7 cellular contexts compared by ENCODE assay signal in genomic region chr6:111934621-111935020, GRCh38.
DNase-seq lines count a peak whose midpoint lies in the region; ATAC-seq, FAIRE-seq and TF ChIP-seq lines count a peak whose summit lies in the region.
"Not testable (repeated sequence)": the region's sequence is repeated elsewhere in the genome, so short reads cannot be mapped to it uniquely, and the experiment has no call there.

No MANE protein-coding gene starts in this region.

- H3K4me3 Mint-ChIP-seq in GM23338: not testable (repeated sequence)

- peak; percentile 36 for ATAC-seq in GM23338
- ATAC-seq in HepG2: not testable (repeated sequence)

- peaks cover 13% of the 10 kb centered on the region for H3K9me3 Mint-ChIP-seq in GM23338

- not testable (repeated sequence) for H3K9me2 ChIP-seq in GM23338 (ENCODE audit: insufficient read depth)

- TF ChIP-seq EP300 in HepG2 (IDR thresholded peaks at IDR 0.05; ENCODE audit: low read depth in 2 of 2, low read length in 2 of 2); HepG2 (CRISPR knock-in tag; IDR thresholded peaks at IDR 0.05; ENCODE audit: borderline replicate concordance): not testable (repeated sequence)

- H4K20me1 ChIP-seq in GM23338 (replicated peaks; ENCODE audit: insufficient read depth); HepG2 (ENCODE audit: insufficient read depth, low read length): not testable (repeated sequence)

- H3K27me3 ChIP-seq in GM23338 (ENCODE audit: insufficient read depth); HepG2 (ENCODE audit: control insufficient read depth in 1 of 2, insufficient read depth in 2 of 2, low read length in 2 of 2): not testable (repeated sequence)

- H3K27me3 Mint-ChIP-seq in GM23338 (ENCODE audit: insufficient read depth, low read depth, poor library complexity): not testable (repeated sequence)

- not testable (repeated sequence) for H3K9ac ChIP-seq in HepG2 (ENCODE audit: insufficient read depth, low read depth, low read length)

- H3K4me2 ChIP-seq in GM23338; HepG2 (ENCODE audit: low read depth, low read length): not testable (repeated sequence)

- H2AFZ ChIP-seq in GM23338: peak overlapping the region; percentile 59
- not testable (repeated sequence) for H2AFZ ChIP-seq in HepG2 (ENCODE audit: low read length)

- intact Hi-C loops in HepG2 (cut with micrococcal nuclease; ENCODE audit: unreplicated experiment): not testable (repeated sequence)

- H3K4me3 ChIP-seq in GM23338; HepG2 (replicated peaks in 1 of 3; ENCODE audit: insufficient read depth in 1 of 3, low read depth in 2 of 3, low read length in 3 of 3): not testable (repeated sequence)

- in situ Hi-C loops in HepG2 (cut with HindIII; ENCODE audit: extremely low pct_ligation_motif_present, low pct_unique_long_range_greater_than_20kb): not testable (repeated sequence)

- H3F3A ChIP-seq in GM23338 (replicated peaks; ENCODE audit: low read depth): not testable (repeated sequence)

- POLR2A ChIA-PET in HepG2 (lab: Yijun Ruan, JAX): not testable (repeated sequence)

- not testable (repeated sequence) for TF ChIP-seq CTCF in GM23338 (conservative IDR thresholded peaks at IDR 0.05; ENCODE audit: low read depth in 2 of 2); HepG2 (CRISPR knock-in tag; IDR thresholded peaks at IDR 0.05)

- not testable (repeated sequence) for H3K27ac ChIP-seq in GM23338 (ENCODE audit: low read depth); HepG2 (ENCODE audit: extremely low read length, insufficient read depth, low read length)

- not testable (repeated sequence) for TF ChIP-seq POLR2A in HepG2 (IDR thresholded peaks at IDR 0.05; ENCODE audit: insufficient read depth in 1 of 2, low read depth in 2 of 2, low read length in 2 of 2)

- CTCF ChIA-PET in HepG2 (lab: Yijun Ruan, JAX; ENCODE audit: low intra/inter-chr PET ratio, low total read pairs): not testable (repeated sequence)

- not testable (repeated sequence) for H3K79me2 ChIP-seq in GM23338 (replicated peaks; ENCODE audit: insufficient read depth); HepG2 (ENCODE audit: insufficient read depth, low read length)

- not testable (repeated sequence) for BruUV-seq in HepG2 (replicated peaks; lab: Mats Ljungman, UMichigan)

- H3K4me1 Mint-ChIP-seq in GM23338: peaks cover 13% of the 10 kb centered on the region; the same call in 2 of the 3 replicates

- not testable (repeated sequence) for H3K36me3 Mint-ChIP-seq in GM23338 (ENCODE audit: low read depth)

- H3K4me1 ChIP-seq in GM23338 (ENCODE audit: insufficient read depth); HepG2 (ENCODE audit: insufficient read depth, low read length): not testable (repeated sequence)

- WGBS in HepG2 (ENCODE audit: low lambda C conversion rate): 12% methylated on average over 5 of the region's 5 CpGs

- H3K27ac Mint-ChIP-seq in GM23338: not testable (repeated sequence)

- not testable (repeated sequence) for FAIRE-seq in HepG2 (lab: Jason Lieb, UNC)

- DNase-seq in COR-L47 (lab: John Stamatoyannopoulos, UW) (peak; percentile 15), GM23338 (ENCODE audit: low spot score) (peak; percentile 45), NCI-H2029 (lab: John Stamatoyannopoulos, UW) (peak; percentile 80), NCI-H2171 treated with DMSO at 0.1 percent for 48 hours (lab: John Stamatoyannopoulos, UW) (peak; percentile 41), NCI-H69 (lab: John Stamatoyannopoulos, UW) (peak; percentile 74), SHP77 (lab: John Stamatoyannopoulos, UW) (peak; percentile 26 to 57), HepG2 (ENCODE audit: low spot score) (peak; percentile 27)

- not testable (repeated sequence) for H3K9me3 ChIP-seq in HepG2 (ENCODE audit: low read length)

- H3K36me3 ChIP-seq in GM23338 (ENCODE audit: insufficient read depth); HepG2 (replicated peaks in 1 of 2; ENCODE audit: control insufficient read depth in 1 of 2, insufficient read depth in 2 of 2, low read length in 2 of 2): not testable (repeated sequence)

- not testable (repeated sequence) for TF ChIP-seq RAD21 in HepG2 (CRISPR knock-in tag; IDR thresholded peaks at IDR 0.05)

TF ChIP-seq in HepG2, 621 proteins besides CTCF, POLR2A, EP300 and RAD21:
- 0 out of 2 replicates have a peak, but pooled peaks have one; percentile 14 for TF ChIP-seq ZNF281 (CRISPR knock-in tag; IDR thresholded peaks at IDR 0.05; ENCODE audit: borderline replicate concordance)

Comparison
In these comparisons a context has a peak if more than half of its experiments do, and no peak if none do; other contexts are left out.
1. DNase-seq: peak in every context shown above with its lines; median percentile 80 in NCI-H2029; 74 in NCI-H69; 45 in GM23338; 42 in SHP77; 41 in NCI-H2171 treated with DMSO at 0.1 percent for 48 hours; 27 in HepG2; 15 in COR-L47.